In the genomic region with DNA sequence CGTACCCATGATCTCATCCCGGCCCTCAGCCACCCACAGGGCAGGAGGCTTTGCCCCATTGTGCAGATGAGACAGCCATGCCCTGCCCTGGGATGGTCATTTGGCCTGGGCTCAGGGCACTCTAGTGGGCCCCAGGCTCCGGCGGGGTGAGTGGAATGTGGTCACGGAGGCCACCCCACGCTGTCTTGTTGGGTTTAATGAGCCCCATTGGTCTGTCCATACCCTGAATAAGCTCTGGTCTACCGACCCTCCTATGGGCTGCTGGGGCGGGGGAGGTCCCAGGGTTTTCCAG, we compare ENCODE assay signal across 26 cellular contexts. TPM values are rescaled to one million over a fixed set of nuclear protein-coding genes. Genes with fewer than 3 reads are reported as not detected.
DNase-seq lines count a peak whose midpoint lies in the region; ATAC-seq, FAIRE-seq and TF ChIP-seq lines count a peak whose summit lies in the region.
"Had no signal": no experiment of that assay in that cellular context is flagged by ENCODE, and none has a peak within 500 bp of the region (broad histone marks: within the 10 kb centered on the region; RNA-seq: fewer than 3 reads in every experiment).

No MANE protein-coding gene starts in this region.

- H3K9ac ChIP-seq in HCT116 (ENCODE audit: low read length) (peak overlapping the region; percentile 45), trophoblast cell (ENCODE audit: low read length) (no peak overlapping the region)

- H4K20me1 ChIP-seq in HCT116 (ENCODE audit: insufficient read depth) (no peaks in the 10 kb centered on the region), PC-9 (ENCODE audit: insufficient read depth) (no peaks in the 10 kb centered on the region)
- H4K20me1 ChIP-seq: BLaER1 treated with 17β-estradiol and CSF1 and Interleukin-3, amounts not matched to agents 10 nM and 100 nM had no signal

- no peak for TF ChIP-seq POLR2A in HCT116 (IDR thresholded peaks at IDR 0.05; ENCODE audit: borderline replicate concordance, extremely low read depth, insufficient read depth, insufficient read length)

- no peak overlapping the region for H3K4ac ChIP-seq in trophoblast cell (ENCODE audit: low read depth, low read length)

- no peak overlapping the region for H4K8ac ChIP-seq in trophoblast cell (ENCODE audit: low read depth, low read length)

- no peak overlapping the region for H4K12ac ChIP-seq in trophoblast cell (ENCODE audit: low read depth, low read length)

- H3K79me1 ChIP-seq in trophoblast cell (ENCODE audit: low read length), result peaks cover 10% of the 10 kb centered on the region

- no peak for TF ChIP-seq RAD21 in HCT116 (IDR thresholded peaks at IDR 0.05; ENCODE audit: low read depth)

- H3K4me2 ChIP-seq in HCT116 (ENCODE audit: low read length), result peak overlapping the region; percentile 71
- H3K4me2 ChIP-seq in PC-9, result peak overlapping the region; percentile 88
- H3K4me2 ChIP-seq in trophoblast cell (ENCODE audit: low read length), result no peak overlapping the region

- H3K4me1 ChIP-seq in HCT116 (ENCODE audit: control insufficient read depth in 1 of 2, insufficient read depth in 2 of 2, low read length in 2 of 2) (peaks cover 32 to 70% of the 10 kb centered on the region in 2 experiments), PC-9 (replicated peaks; ENCODE audit: insufficient read depth) (peaks cover 86% of the 10 kb centered on the region), trophoblast cell (ENCODE audit: control insufficient read depth in 1 of 2, insufficient read depth in 2 of 2, low read length in 2 of 2) (peaks cover 14 to 18% of the 10 kb centered on the region in 2 experiments)

- RAD21 ChIA-PET in HCT116 (lab: Charles Lee; ENCODE audit: low non-redundant PET in 1 of 2, low total read pairs in 2 of 2, uncharacterized antibody in 2 of 2, unreplicated experiment in 2 of 2), result interaction anchor here (1.0 to 1.6 kb wide), 2 partner anchors 115 to 154 kb away, joined by 5 read pairs; no protein-coding TSS in a partner anchor

- H4K91ac ChIP-seq in trophoblast cell (ENCODE audit: low read depth, low read length), result no peak overlapping the region

- H3K14ac ChIP-seq in trophoblast cell (ENCODE audit: low read length), result no peak overlapping the region

- ATAC-seq in HCT116 (no peak), HG03432 (IDR thresholded peaks at IDR 0.05; ENCODE audit: unreplicated experiment) (no peak)
- ATAC-seq: GM12878; left cardiac atrium; stimulated activated naive B cell treated with anti-CD40 and anti-IgM and Interleukin-4, amounts not matched to agents 10 μg/mL and 1 μg/mL and 100 μg/mL, for 72 hours; T-helper 17 cell had no signal

- no peak overlapping the region for H3K18ac ChIP-seq in trophoblast cell (ENCODE audit: low read length)

- TF ChIP-seq CTCF in HCT116 (IDR thresholded peaks at IDR 0.05 in 2 of 3, conservative IDR thresholded peaks at IDR 0.05 in 1 of 3; ENCODE audit: borderline replicate concordance in 1 of 3, insufficient read depth in 1 of 3, low read depth in 2 of 3, low read length in 2 of 3) (no peak), PC-9 (conservative IDR thresholded peaks at IDR 0.05) (no peak), epithelial cell of esophagus (IDR thresholded peaks at IDR 0.05; ENCODE audit: insufficient read depth, low read depth, low read length, missing control alignments) (no peak)

- H2BK12ac ChIP-seq in trophoblast cell (ENCODE audit: low read length), result peak overlapping the region; percentile 18

- no peak overlapping the region for H2BK5ac ChIP-seq in trophoblast cell (ENCODE audit: low read depth, low read length, poor library complexity)

- no peak overlapping the region for H3K27ac ChIP-seq in HCT116 (ENCODE audit: low read depth, low read length)
- peak overlapping the region; percentile 100 for H3K27ac ChIP-seq in PC-9
- no peak overlapping the region for H3K27ac ChIP-seq in trophoblast cell (ENCODE audit: low read depth, low read length)
- H3K27ac ChIP-seq: SK-N-MC had no signal

- H3K9me2 ChIP-seq in HCT116 (ENCODE audit: insufficient read depth) (no peaks in the 10 kb centered on the region), PC-9 (ENCODE audit: insufficient read depth) (no peaks in the 10 kb centered on the region)

- peak overlapping the region; percentile 65 for H2AK5ac ChIP-seq in trophoblast cell (ENCODE audit: low read length)

- H3K4me3 ChIP-seq in HCT116 (replicated peaks in 1 of 2; ENCODE audit: low read depth in 1 of 2, low read length in 2 of 2) (peak overlapping the region in 1 of 2 experiments; percentile 23; a peak in 2 of 4 replicates), PC-9 (peak overlapping the region; percentile 48; the same call in 1 of the 2 replicates), epithelial cell of esophagus (ENCODE audit: low read length) (no peak overlapping the region), trophoblast cell (ENCODE audit: low read depth, low read length) (no peak overlapping the region)
- H3K4me3 ChIP-seq: BLaER1 treated with 17β-estradiol and CSF1 and Interleukin-3, amounts not matched to agents 10 nM and 100 nM; GM12878; SK-N-MC had no signal

- no peaks in the 10 kb centered on the region for H3K27me3 ChIP-seq in HCT116 (ENCODE audit: insufficient read depth, low read length)
- H3K27me3 ChIP-seq in PC-9 (ENCODE audit: insufficient read depth, low read depth), result no peaks in the 10 kb centered on the region
- H3K27me3 ChIP-seq in trophoblast cell (ENCODE audit: insufficient read depth, low read length), result no peaks in the 10 kb centered on the region
- H3K27me3 ChIP-seq: BLaER1 treated with 17β-estradiol and CSF1 and Interleukin-3, amounts not matched to agents 10 nM and 100 nM had no signal

- no CpG with 5 or more reads among the region's 8 CpGs for WGBS in trophoblast cell (ENCODE audit: extremely low coverage, insufficient coverage, insufficient read length)

- DNase-seq in HCT116 (ENCODE audit: low read depth, low spot score) (no peak), PC-9 (no peak), epithelial cell of esophagus (ENCODE audit: low read depth) (peak; percentile 73), trophoblast cell (no peak), NCI-H526 (lab: John Stamatoyannopoulos, UW) (no peak), HTR-8/SVneo (ENCODE audit: insufficient read length, low spot score) (no peak), DMS53 treated with DMSO at 0.1 percent for 48 hours (lab: John Stamatoyannopoulos, UW; ENCODE audit: unreplicated experiment) (no peak)
- DNase-seq: activated CD4-positive, alpha-beta T cell treated with anti-CD3 and anti-CD28 coated beads, Interleukin-2, amount 10 ng/mL, durations not matched to agents 24 days and 14 days; activated naive CD4-positive, alpha-beta T cell treated with anti-CD3 and anti-CD28 coated beads, Interleukin-2, amount 50 U/mL, for 16 hours; central memory CD4-positive, alpha-beta T cell; dermis blood vessel endothelial cell; head of caudate nucleus; left cardiac atrium; NCI-H1436 treated with DMSO at 0.1 percent for 48 hours; NCI-H510A treated with DMSO at 0.1 percent for 48 hours; nucleus accumbens; stimulated activated CD4-positive, alpha-beta T cell treated with anti-CD3 and anti-CD28 coated beads, Interleukin-4, amount 100 ng/mL, for 24 hours; stimulated activated naive B cell treated with anti-CD40 and anti-IgM and Interleukin-4, amounts not matched to agents 10 μg/mL and 1 μg/mL and 100 μg/mL, for 72 hours; T-helper 17 cell had no signal

- H3K23ac ChIP-seq in trophoblast cell (ENCODE audit: low read length), result no peak overlapping the region

- H2BK120ac ChIP-seq in trophoblast cell (ENCODE audit: insufficient read depth, low read length, poor library complexity), result no peak overlapping the region

- CTCF ChIA-PET in HCT116 (lab: Charles Lee), result interaction anchor here (1.2 to 4.8 kb wide), 2 partner anchors 115 to 154 kb away, joined by 3 to 31 read pairs; a partner anchor contains a TSS
- CTCF ChIA-PET in PC-9 (lab: Charles Lee), result interaction anchor here (0.7 to 2.2 kb wide), 5 partner anchors 27 to 290 kb away, joined by 3 to 6 read pairs (median 4); no protein-coding TSS in a partner anchor

- no TSS peak for BruUV-seq in HCT116 (replicated peaks; lab: Mats Ljungman, UMichigan)
- no TSS peak for BruUV-seq in PC-9 (replicated peaks; lab: Mats Ljungman, UMichigan)

- H3F3A ChIP-seq in PC-9 (ENCODE audit: insufficient read depth, low read depth), result peaks cover 59% of the 10 kb centered on the region

- peak overlapping the region; percentile 56 for H2AFZ ChIP-seq in HCT116 (ENCODE audit: low read depth, low read length, poor library complexity, severe bottlenecking)
- H2AFZ ChIP-seq in PC-9, result no peak overlapping the region
- no peak overlapping the region for H2AFZ ChIP-seq in trophoblast cell (ENCODE audit: insufficient read depth, low read length, poor library complexity)

- H3K79me2 ChIP-seq in HCT116 (ENCODE audit: insufficient read depth, low read length), result no peaks in the 10 kb centered on the region
- 0 out of 2 replicates have a peak, but pooled peaks cover 6% of the 10 kb centered on the region for H3K79me2 ChIP-seq in PC-9 (ENCODE audit: low read depth)
- peaks cover 3% of the 10 kb centered on the region for H3K79me2 ChIP-seq in trophoblast cell (ENCODE audit: control insufficient read depth, insufficient read depth, low read length, poor library complexity)

- H3K9me3 ChIP-seq in HCT116 (ENCODE audit: control insufficient read depth in 1 of 2, insufficient read depth in 1 of 2, low read depth in 1 of 2, low read length in 2 of 2) (no peaks in the 10 kb centered on the region), PC-9 (ENCODE audit: insufficient read depth, low read depth) (no peaks in the 10 kb centered on the region), trophoblast cell (ENCODE audit: insufficient read depth, low read depth, low read length) (no peaks in the 10 kb centered on the region)
- H3K9me3 ChIP-seq: BLaER1 treated with 17β-estradiol and CSF1 and Interleukin-3, amounts not matched to agents 10 nM and 100 nM had no signal

- intact Hi-C loops in HCT116 (cut with micrococcal nuclease), result no loop called here
- intact Hi-C loops in PC-9 (cut with micrococcal nuclease; ENCODE audit: unreplicated experiment), result loop anchor here (1.0 kb wide), 7 partner anchors 15 to 116 kb away; no protein-coding TSS in a partner anchor

- FAIRE-seq in HTR-8/SVneo (lab: Jason Lieb, UNC), result no peak
- FAIRE-seq: GM12878 had no signal

- POLR2A ChIA-PET in HCT116 (lab: Charles Lee) (interaction anchor here (0.6 to 5.2 kb wide), 3 partner anchors 30 to 115 kb away, joined by 3 to 24 read pairs (median 3); a partner anchor contains a TSS), PC-9 (lab: Charles Lee; ENCODE audit: unreplicated experiment) (interaction anchor here (0.5 to 2.7 kb wide), 7 partner anchors 27 to 574 kb away, joined by 3 to 20 read pairs (median 10); no protein-coding TSS in a partner anchor)

- H3K36me3 ChIP-seq in HCT116 (ENCODE audit: control insufficient read depth in 1 of 2, insufficient read depth in 2 of 2, low read length in 2 of 2), result no peaks in the 10 kb centered on the region
- no peaks in the 10 kb centered on the region for H3K36me3 ChIP-seq in PC-9 (ENCODE audit: low read depth)
- H3K36me3 ChIP-seq in trophoblast cell (ENCODE audit: control insufficient read depth in 1 of 2, insufficient read depth in 2 of 2, low read length in 2 of 2), result no peaks in the 10 kb centered on the region
- H3K36me3 ChIP-seq: BLaER1 treated with 17β-estradiol and CSF1 and Interleukin-3, amounts not matched to agents 10 nM and 100 nM had no signal

TF ChIP-seq in HCT116, 20 proteins besides CTCF, POLR2A, EP300 and RAD21 (continues in another document):
- TF ChIP-seq YY1 (IDR thresholded peaks at IDR 0.05; ENCODE audit: extremely low read depth, insufficient replicate concordance, low read depth, low read length), result no peak

RNA-seq across cellular contexts. Expression of a gene that starts 50.6 kb away (rescaled TPM):
- total RNA-seq in HCT116 (2021; ENCODE audit: unreplicated experiment) (0.10 TPM), PC-9 (2021) (0.50 and 0.55 TPM in 2 replicates)
- polyA plus RNA-seq in HCT116 (2012), result 0.22 and 0.41 TPM in 2 replicates
- not detected in 2 replicates for polyA plus RNA-seq in trophoblast cell (2013)
- total RNA-seq: Daoy, dermis blood vessel endothelial cell, myocyte had no signal
- polyA plus RNA-seq: AG04450 had no signal
